In genomic region chr17:45294506-45294905, GRCh38 we compare ENCODE assay signal across 9 cellular contexts. TPM values are rescaled to one million over a fixed set of nuclear protein-coding genes. Genes with fewer than 3 reads are reported as not detected.
DNase-seq lines count a peak whose midpoint lies in the region; ATAC-seq and TF ChIP-seq lines count a peak whose summit lies in the region.
"Had no signal": no experiment of that assay in that cellular context is flagged by ENCODE, and none has a peak within 500 bp of the region (broad histone marks: within the 10 kb centered on the region; RNA-seq: fewer than 3 reads in every experiment).

No MANE protein-coding gene starts in this region.

- CTCF ChIA-PET in activated CD8-positive, alpha-beta memory T cell treated with anti-CD3 and anti-CD28 coated beads, Interleukin-2, amount 10 ng/mL, durations not matched to agents 7 days and 5 days (lab: Charles Lee): interaction anchor here (0.6 to 5.2 kb wide), 9 partner anchors 11 to 140 kb away, joined by 3 to 36 read pairs (median 9); no protein-coding TSS in a partner anchor

- H3K4me1 Mint-ChIP-seq in activated CD8-positive, alpha-beta memory T cell treated with anti-CD3 and anti-CD28 coated beads, Interleukin-2, amount 10 ng/mL, durations not matched to agents 7 days and 5 days: peaks cover 90% of the 10 kb centered on the region

- no peaks in the 10 kb centered on the region for H3K27me3 Mint-ChIP-seq in activated CD8-positive, alpha-beta memory T cell treated with anti-CD3 and anti-CD28 coated beads, Interleukin-2, amount 10 ng/mL, durations not matched to agents 7 days and 5 days

- H3K4me3 ChIP-seq in brain microvascular endothelial cell (ENCODE audit: low read depth, low read length) (no peak overlapping the region), right lobe of liver (no peak overlapping the region), tibial nerve (no peak overlapping the region)

- ATAC-seq in activated CD8-positive, alpha-beta memory T cell treated with anti-CD3 and anti-CD28 coated beads, Interleukin-2, amount 10 ng/mL, durations not matched to agents 7 days and 5 days: no peak
- ATAC-seq in right lobe of liver: peak; percentile 61 to 73 (median 68)

- peaks cover 26% of the 10 kb centered on the region for H3K36me3 ChIP-seq in brain microvascular endothelial cell (replicated peaks)
- peaks cover 0 to under 1% (median 0%) of the 10 kb centered on the region in 4 donors for H3K36me3 ChIP-seq in right lobe of liver
- peaks cover 0 to 11% (median 0%) of the 10 kb centered on the region in 3 donors for H3K36me3 ChIP-seq in tibial nerve

- no peak for TF ChIP-seq POLR2A in right lobe of liver (IDR thresholded peaks at IDR 0.05)
- no peak for TF ChIP-seq POLR2A in tibial nerve (IDR thresholded peaks at IDR 0.05)

- H3K9me3 ChIP-seq in right lobe of liver (no peaks in the 10 kb centered on the region), tibial nerve (no peaks in the 10 kb centered on the region)

- DNase-seq in activated CD8-positive, alpha-beta memory T cell treated with anti-CD3 and anti-CD28 coated beads, Interleukin-2, amount 10 ng/mL, durations not matched to agents 7 days and 5 days: no peak
- DNase-seq in activated CD8-positive, alpha-beta memory T cell treated with anti-CD3 and anti-CD28 coated beads, Interleukin-2, amount 50 U/mL, for 48 hours: no peak
- DNase-seq in brain microvascular endothelial cell (peak; percentile 83), right lobe of liver (peak in 2 of 3 donors; percentile 70 to 87), tibial nerve (ENCODE audit: low spot score in 2 of 2) (no peak), iPS-NIHi11 (ENCODE audit: low spot score) (no peak), NCI-H1105 treated with DMSO at 0.1 percent for 48 hours (lab: John Stamatoyannopoulos, UW) (no peak)
- DNase-seq in stimulated activated CD4-positive, alpha-beta T cell treated with anti-CD3 and anti-CD28 coated beads, Interleukin-12 subunit alpha, Interleukin-12 subunit beta, amount 100 ng/mL, for 4 hours: no peak
- DNase-seq: activated CD4-positive, alpha-beta T cell treated with anti-CD3 and anti-CD28 coated beads for 48 hours had no signal

- H3K9me3 Mint-ChIP-seq in activated CD8-positive, alpha-beta memory T cell treated with anti-CD3 and anti-CD28 coated beads, Interleukin-2, amount 10 ng/mL, durations not matched to agents 7 days and 5 days (ENCODE audit: low read depth): no peaks in the 10 kb centered on the region

- H3K4me1 ChIP-seq in right lobe of liver: peaks cover 2 to 83% (median 37%) of the 10 kb centered on the region in 4 donors
- peaks cover 0 to 99% (median 71%) of the 10 kb centered on the region in 4 donors for H3K4me1 ChIP-seq in tibial nerve

- H3K36me3 Mint-ChIP-seq in activated CD8-positive, alpha-beta memory T cell treated with anti-CD3 and anti-CD28 coated beads, Interleukin-2, amount 10 ng/mL, durations not matched to agents 7 days and 5 days: peaks cover 41% of the 10 kb centered on the region

- peak overlapping the region; percentile 54 for H3K27ac ChIP-seq in brain microvascular endothelial cell
- H3K27ac ChIP-seq in right lobe of liver: peak overlapping the region; percentile 11 to 87 (median 66)
- peak overlapping the region in 3 of 4 donors; percentile 52 to 75 (median 74) for H3K27ac ChIP-seq in tibial nerve

- intact Hi-C loops in right lobe of liver (cut with DNase I): no loop called here

- H3K4me3 Mint-ChIP-seq in activated CD8-positive, alpha-beta memory T cell treated with anti-CD3 and anti-CD28 coated beads, Interleukin-2, amount 10 ng/mL, durations not matched to agents 7 days and 5 days: no peak overlapping the region

- H3K27ac Mint-ChIP-seq in activated CD8-positive, alpha-beta memory T cell treated with anti-CD3 and anti-CD28 coated beads, Interleukin-2, amount 10 ng/mL, durations not matched to agents 7 days and 5 days: peak overlapping the region; percentile 61

- 13% methylated on average over 3 of the region's 3 CpGs for WGBS in right lobe of liver (ENCODE audit: insufficient coverage, low coverage, low lambda C conversion rate, missing lambda C conversion rate)
- 27% methylated on average over 3 of the region's 3 CpGs for WGBS in tibial nerve, 2 donors

- no peak for TF ChIP-seq CTCF in brain microvascular endothelial cell (IDR thresholded peaks at IDR 0.05; ENCODE audit: low read depth, low read length, missing control alignments)
- TF ChIP-seq CTCF in right lobe of liver (IDR thresholded peaks at IDR 0.05): no peak
- TF ChIP-seq CTCF in tibial nerve (IDR thresholded peaks at IDR 0.05): no peak

- no peak for TF ChIP-seq EP300 in tibial nerve (IDR thresholded peaks at IDR 0.05)

- in situ Hi-C loops in brain microvascular endothelial cell (cut with HindIII; ENCODE audit: low pct_ligation_motif_present, low sequenced_read_pairs): no loop called here

- H3K27me3 ChIP-seq in brain microvascular endothelial cell (replicated peaks) (no peaks in the 10 kb centered on the region), right lobe of liver (no peaks in the 10 kb centered on the region), tibial nerve (no peaks in the 10 kb centered on the region)

RNA-seq across cellular contexts. Expression of gene MAP3K14, which starts 22.3 kb away (rescaled TPM):
- total RNA-seq in activated CD8-positive, alpha-beta memory T cell treated with anti-CD3 and anti-CD28 coated beads, Interleukin-2, amount 10 ng/mL, durations not matched to agents 7 days and 5 days: 10 to 100 TPM; 39.3 to 43.0 TPM
- total RNA-seq in right lobe of liver (1 to 10 TPM; 4.8 to 7.8 (median 6.3) TPM), tibial nerve (10 to 100 TPM in 3 of 4 donors, 1 to 10 TPM in 1; 9.6 to 15.6 (median 13.3) TPM)

RNA-seq across cellular contexts. Expression of gene SPATA32, which starts 32.6 kb away (rescaled TPM):
- total RNA-seq in activated CD8-positive, alpha-beta memory T cell treated with anti-CD3 and anti-CD28 coated beads, Interleukin-2, amount 10 ng/mL, durations not matched to agents 7 days and 5 days: under 1 TPM; 0.23 to 0.49 TPM
- total RNA-seq in right lobe of liver (not detected), tibial nerve (not detected)

Comparison
In these comparisons a context has a peak if more than half of its experiments do, and no peak if none do; other contexts are left out.
1. DNase-seq: peak in brain microvascular endothelial cell (single experiment) and right lobe of liver (2 of 3); none in activated CD8-positive, alpha-beta memory T cell treated with anti-CD3 and anti-CD28 coated beads, Interleukin-2, amount 10 ng/mL, durations not matched to agents 7 days and 5 days (single experiment), activated CD8-positive, alpha-beta memory T cell treated with anti-CD3 and anti-CD28 coated beads, Interleukin-2, amount 50 U/mL, for 48 hours (single experiment), tibial nerve (0 of 2), iPS-NIHi11 (single experiment), NCI-H1105 treated with DMSO at 0.1 percent for 48 hours (single experiment) and stimulated activated CD4-positive, alpha-beta T cell treated with anti-CD3 and anti-CD28 coated beads, Interleukin-12 subunit alpha, Interleukin-12 subunit beta, amount 100 ng/mL, for 4 hours (single experiment).
2. Peak in every context shown above with its lines, with median percentiles within 50 percentile points of each other: H3K27ac ChIP-seq.